In genomic region chr1:182337736-182338571, GRCh38 we compare ENCODE assay signal across 12 cellular contexts. TPM values are rescaled to one million over a fixed set of nuclear protein-coding genes. Genes with fewer than 3 reads are reported as not detected.
DNase-seq lines count a peak whose midpoint lies in the region; ATAC-seq, FAIRE-seq and TF ChIP-seq lines count a peak whose summit lies in the region.
"Had no signal": no experiment of that assay in that cellular context is flagged by ENCODE, and none has a peak within 500 bp of the region (broad histone marks: within the 10 kb centered on the region; RNA-seq: fewer than 3 reads in every experiment).

No MANE protein-coding gene starts in this region.

- CTCF ChIA-PET in naive thymus-derived CD4-positive, alpha-beta T cell (lab: Charles Lee) = interaction anchor here (1.3 kb wide), 1 partner anchor 75 kb away, joined by 3 read pairs; no protein-coding TSS in a partner anchor

- H3K27ac Mint-ChIP-seq in neural crest cell (ENCODE audit: unreplicated experiment) = peak overlapping the region; percentile 63
- H3K27ac Mint-ChIP-seq in naive thymus-derived CD4-positive, alpha-beta T cell = no peak overlapping the region
- H3K27ac Mint-ChIP-seq: activated CD4-positive, alpha-beta T cell treated with anti-CD3 and anti-CD28 coated beads, Interleukin-2, amount 10 ng/mL, durations not matched to agents 7 days and 5 days; B cell had no signal

- POLR2A ChIA-PET in naive thymus-derived CD4-positive, alpha-beta T cell (lab: Charles Lee) = no interaction called here

- H3K4me3 ChIP-seq in NB4 (ENCODE audit: low read depth, low read length) (no peak overlapping the region), bronchial epithelial cell (ENCODE audit: low read depth, low read length) (no peak overlapping the region)
- no peak overlapping the region for H3K4me3 ChIP-seq in naive thymus-derived CD4-positive, alpha-beta T cell (ENCODE audit: low read length)

- TF ChIP-seq POLR2A in NB4 (IDR thresholded peaks at IDR 0.05; ENCODE audit: extremely low read depth, insufficient read length) = no peak

- DNase-seq in AG20443 (ENCODE audit: low spot score) (peak; percentile 28), NB4 (ENCODE audit: low read depth) (peak; percentile 76), bronchial epithelial cell (ENCODE audit: low read depth) (no peak), neural crest cell (ENCODE audit: low read depth, low spot score) (no peak), posterior vena cava (ENCODE audit: low spot score) (no peak), NCI-H2227 (lab: John Stamatoyannopoulos, UW; ENCODE audit: unreplicated experiment) (no peak), cerebellum (ENCODE audit: low spot score) (no peak)
- no peak for DNase-seq in naive thymus-derived CD4-positive, alpha-beta T cell
- DNase-seq: activated CD4-positive, alpha-beta T cell treated with anti-CD3 and anti-CD28 coated beads, Interleukin-2, amount 10 ng/mL, durations not matched to agents 7 days and 5 days; NK-92 treated with Interleukin-12 subunit alpha and Interleukin-12 subunit beta, amount 100 ng/mL, for 24 hours had no signal

- no peak for ATAC-seq in naive thymus-derived CD4-positive, alpha-beta T cell

- H3K27ac ChIP-seq in naive thymus-derived CD4-positive, alpha-beta T cell (ENCODE audit: low read depth, low read length) = no peak overlapping the region

- H3K27me3 ChIP-seq in bronchial epithelial cell (ENCODE audit: control insufficient read depth, insufficient read depth, low read length) = no peaks in the 10 kb centered on the region
- no peaks in the 10 kb centered on the region for H3K27me3 ChIP-seq in naive thymus-derived CD4-positive, alpha-beta T cell (ENCODE audit: control insufficient read depth in 2 of 2, insufficient read depth in 2 of 2, low read length in 2 of 2)

- H3K4me1 Mint-ChIP-seq in neural crest cell = peaks cover 40% of the 10 kb centered on the region
- H3K4me1 Mint-ChIP-seq in naive thymus-derived CD4-positive, alpha-beta T cell = peaks cover 0 to 4% (median 2%) of the 10 kb centered on the region in 7 donors
- H3K4me1 Mint-ChIP-seq: activated CD4-positive, alpha-beta T cell treated with anti-CD3 and anti-CD28 coated beads, Interleukin-2, amount 10 ng/mL, durations not matched to agents 7 days and 5 days had no signal

- H3K4me1 ChIP-seq in naive thymus-derived CD4-positive, alpha-beta T cell (ENCODE audit: control insufficient read depth in 2 of 2, insufficient read depth in 2 of 2, low read length in 2 of 2) = no peaks in the 10 kb centered on the region

- H3K9me3 Mint-ChIP-seq in neural crest cell = no peaks in the 10 kb centered on the region
- H3K9me3 Mint-ChIP-seq in naive thymus-derived CD4-positive, alpha-beta T cell = no peaks in the 10 kb centered on the region
- H3K9me3 Mint-ChIP-seq: activated CD4-positive, alpha-beta T cell treated with anti-CD3 and anti-CD28 coated beads, Interleukin-2, amount 10 ng/mL, durations not matched to agents 7 days and 5 days had no signal

- TF ChIP-seq CTCF in NB4 (IDR thresholded peaks at IDR 0.05; ENCODE audit: low read depth, low read length) (no peak), bronchial epithelial cell (IDR thresholded peaks at IDR 0.05; ENCODE audit: insufficient read depth, low read length, severe bottlenecking) (no peak), neural crest cell (conservative IDR thresholded peaks at IDR 0.05) (no peak)

- no peaks in the 10 kb centered on the region for H3K36me3 ChIP-seq in bronchial epithelial cell (ENCODE audit: control insufficient read depth, insufficient read depth, low read length)
- H3K36me3 ChIP-seq in naive thymus-derived CD4-positive, alpha-beta T cell (ENCODE audit: control insufficient read depth in 2 of 3, insufficient read depth in 3 of 3, low read length in 3 of 3) = no peaks in the 10 kb centered on the region

- H3K27me3 Mint-ChIP-seq in neural crest cell (ENCODE audit: low read depth) = no peaks in the 10 kb centered on the region
- peaks cover 0 to 5% (median 0%) of the 10 kb centered on the region in 5 donors for H3K27me3 Mint-ChIP-seq in naive thymus-derived CD4-positive, alpha-beta T cell

- no peak overlapping the region for H3K4me3 Mint-ChIP-seq in neural crest cell
- no peak overlapping the region for H3K4me3 Mint-ChIP-seq in naive thymus-derived CD4-positive, alpha-beta T cell
- H3K4me3 Mint-ChIP-seq: activated CD4-positive, alpha-beta T cell treated with anti-CD3 and anti-CD28 coated beads, Interleukin-2, amount 10 ng/mL, durations not matched to agents 7 days and 5 days; B cell had no signal

- intact Hi-C loops in posterior vena cava (cut with DNase I) = no loop called here
- intact Hi-C loops in naive thymus-derived CD4-positive, alpha-beta T cell (cut with micrococcal nuclease) = no loop called here

- H3K9me3 ChIP-seq in naive thymus-derived CD4-positive, alpha-beta T cell (ENCODE audit: control insufficient read depth in 2 of 3, low read length in 3 of 3) = no peaks in the 10 kb centered on the region

- FAIRE-seq in bronchial epithelial cell (lab: Jason Lieb, UNC) = peak; percentile 7
- FAIRE-seq: endometrium had no signal

- H3K36me3 Mint-ChIP-seq in neural crest cell (ENCODE audit: low read depth) = no peaks in the 10 kb centered on the region
- no peaks in the 10 kb centered on the region for H3K36me3 Mint-ChIP-seq in naive thymus-derived CD4-positive, alpha-beta T cell

RNA-seq across cellular contexts. Expression of gene GLUL, which starts 53.6 kb away (rescaled TPM):
- 344 and 510 TPM in 2 replicates for total RNA-seq in bronchial epithelial cell
- total RNA-seq in neural crest cell = 522 and 529 TPM in 2 replicates
- 100 to 1,000 TPM; 482 to 580 TPM for total RNA-seq in posterior vena cava
- total RNA-seq in naive thymus-derived CD4-positive, alpha-beta T cell = 100 to 1,000 TPM in 3 of 5 experiments, 10 to 100 TPM in 2; 66.2 to 357 (median 112) TPM
- 10 to 100 TPM; 44.9 to 57.8 TPM for polyA plus RNA-seq in naive thymus-derived CD4-positive, alpha-beta T cell
- 392 TPM for total RNA-seq in cerebellum

Comparison
In these comparisons a context has a peak if more than half of its experiments do, and no peak if none do; other contexts are left out.
1. DNase-seq: peak in AG20443 (single experiment) and NB4 (single experiment); none in bronchial epithelial cell (single experiment), neural crest cell (single experiment), posterior vena cava (single experiment), naive thymus-derived CD4-positive, alpha-beta T cell (0 of 9), NCI-H2227 (single experiment) and cerebellum (single experiment).